ENCODE assay signal across 8 cellular contexts in the genomic region with DNA sequence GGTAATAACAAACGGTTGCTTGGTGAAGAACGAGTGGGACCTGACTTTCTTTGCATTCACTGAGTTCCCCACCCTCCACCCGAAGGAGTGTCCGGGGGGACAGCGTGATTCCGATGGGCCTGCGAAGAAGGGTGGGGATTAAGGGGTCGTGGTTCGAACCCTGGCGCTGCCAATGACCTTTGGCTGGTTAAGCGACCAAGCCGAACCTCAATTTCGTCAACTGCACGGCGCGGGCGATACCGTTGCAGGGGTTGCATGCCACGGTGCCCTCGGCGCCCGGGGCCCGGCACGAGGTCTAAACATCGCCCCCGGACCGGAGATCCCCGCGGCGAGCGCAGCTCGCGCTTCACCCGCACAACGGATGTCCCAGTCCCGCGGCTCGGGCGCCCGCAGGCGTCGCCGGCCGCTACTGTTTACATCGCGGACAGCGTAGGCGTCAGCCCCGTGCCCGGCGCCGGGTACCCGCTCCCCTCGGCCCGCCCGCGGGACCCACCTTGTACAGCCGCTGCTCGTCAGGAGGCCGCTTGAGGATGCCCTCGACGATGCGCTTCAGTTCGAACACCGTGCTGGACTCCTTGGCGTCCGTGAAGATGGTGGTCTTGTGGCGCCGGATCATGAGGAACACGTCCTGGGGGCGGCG. TPM values are rescaled to one million over a fixed set of nuclear protein-coding genes. Genes with fewer than 3 reads are reported as not detected.
DNase-seq lines count a peak whose midpoint lies in the region; ATAC-seq and TF ChIP-seq lines count a peak whose summit lies in the region.

No MANE protein-coding gene starts in this region.

- H3K4me3 ChIP-seq in RWPE2 (ENCODE audit: severe bottlenecking): peak overlapping the region; percentile 94
- peak overlapping the region; percentile 78 for H3K4me3 ChIP-seq in mononuclear cell (ENCODE audit: low read length)
- peak overlapping the region; percentile 90 for H3K4me3 ChIP-seq in upper lobe of right lung

- H3K36me3 ChIP-seq in RWPE2 (ENCODE audit: low read depth) (peaks cover 44% of the 10 kb centered on the region), upper lobe of right lung (peaks cover 31% of the 10 kb centered on the region)

- peak overlapping the region; percentile 88 for H3K27ac ChIP-seq in RWPE2 (ENCODE audit: poor library complexity, severe bottlenecking)
- H3K27ac ChIP-seq in upper lobe of right lung: peak overlapping the region; percentile 78

- H3K27me3 ChIP-seq in RWPE2 (ENCODE audit: insufficient read depth, poor library complexity, severe bottlenecking): no peaks in the 10 kb centered on the region
- H3K27me3 ChIP-seq in mononuclear cell (ENCODE audit: insufficient read depth, low read length): no peaks in the 10 kb centered on the region
- no peaks in the 10 kb centered on the region for H3K27me3 ChIP-seq in upper lobe of right lung

- in situ Hi-C loops in G401 (cut with HindIII; ENCODE audit: low sequenced_read_pairs): no loop called here

- DNase-seq in NCI-H748 (lab: John Stamatoyannopoulos, UW; ENCODE audit: unreplicated experiment) (peak; percentile 54), NCI-H748 treated with DMSO at 0.1 percent for 48 hours (lab: John Stamatoyannopoulos, UW) (no peak), RWPE2 (ENCODE audit: low spot score) (peak; percentile 52), dermis blood vessel endothelial cell (peak; percentile 41), upper lobe of right lung (peak; percentile 77), G401 (ENCODE audit: low spot score) (no peak)

- intact Hi-C loops in upper lobe of right lung (cut with DNase I): no loop called here

- H3K4me1 ChIP-seq in RWPE2 (ENCODE audit: insufficient read depth, poor library complexity, severe bottlenecking): peaks cover 12% of the 10 kb centered on the region
- peaks cover 35% of the 10 kb centered on the region for H3K4me1 ChIP-seq in mononuclear cell (ENCODE audit: insufficient read depth, low read length)
- peaks cover 24% of the 10 kb centered on the region for H3K4me1 ChIP-seq in upper lobe of right lung

- no peaks in the 10 kb centered on the region for H3K9me3 ChIP-seq in RWPE2 (ENCODE audit: severe bottlenecking)
- H3K9me3 ChIP-seq in mononuclear cell (ENCODE audit: low read depth, low read length): no peaks in the 10 kb centered on the region
- no peaks in the 10 kb centered on the region for H3K9me3 ChIP-seq in upper lobe of right lung

- TF ChIP-seq CTCF in RWPE2 (IDR thresholded peaks at IDR 0.05; ENCODE audit: poor library complexity, severe bottlenecking) (no peak), upper lobe of right lung (IDR thresholded peaks at IDR 0.05) (no peak)

- ATAC-seq in HG02642 (IDR thresholded peaks at IDR 0.05; ENCODE audit: poor library complexity, unreplicated experiment) (peak; percentile 23), RWPE2 (ENCODE audit: low read depth) (no peak), upper lobe of right lung (peak; percentile 5)

RNA-seq across cellular contexts. Expression of gene ELOB, which starts 0.5 kb away (rescaled TPM):
- total RNA-seq in dermis blood vessel endothelial cell (132 and 314 TPM in 2 replicates), mononuclear cell (92.6 TPM), upper lobe of right lung (179 TPM)
- total RNA-seq in G401 (2014; rRNA removed; shearing (Covaris generic)): 178 and 250 TPM in 2 replicates

RNA-seq across cellular contexts. Expression of gene PRSS33, which starts 10.7 kb away (rescaled TPM):
- total RNA-seq in dermis blood vessel endothelial cell (not detected in 2 replicates), mononuclear cell (not detected), upper lobe of right lung (not detected)
- 0.07 and 10.6 TPM in 2 replicates for total RNA-seq in G401 (2014; rRNA removed; shearing (Covaris generic))

RNA-seq across cellular contexts. Expression of gene PRSS41, which starts 21.6 kb away (rescaled TPM):
- total RNA-seq in dermis blood vessel endothelial cell: not detected in 2 replicates
- total RNA-seq in mononuclear cell: not detected
- total RNA-seq in upper lobe of right lung: not detected
- not detected in 2 replicates for total RNA-seq in G401 (2014; rRNA removed; shearing (Covaris generic))

RNA-seq across cellular contexts. Expression of gene SRRM2, which starts 24.2 kb away (rescaled TPM):
- total RNA-seq in dermis blood vessel endothelial cell: 59.5 and 66.2 TPM in 2 replicates
- total RNA-seq in mononuclear cell: 195 TPM
- 660 TPM for total RNA-seq in upper lobe of right lung
- total RNA-seq in G401 (2014; rRNA removed; shearing (Covaris generic)): 23.0 and 44.7 TPM in 2 replicates

RNA-seq across cellular contexts. Expression of gene PRSS21, which starts 40.4 kb away (rescaled TPM):
- 1.0 and 2.1 TPM in 2 replicates for total RNA-seq in dermis blood vessel endothelial cell
- not detected for total RNA-seq in mononuclear cell
- 17.1 TPM for total RNA-seq in upper lobe of right lung
- total RNA-seq in G401 (2014; rRNA removed; shearing (Covaris generic)): not detected in 2 replicates

Comparison
In these comparisons a context has a peak if more than half of its experiments do, and no peak if none do; other contexts are left out.
1. DNase-seq: peak in NCI-H748 (single experiment), RWPE2 (single experiment), dermis blood vessel endothelial cell (single experiment) and upper lobe of right lung (single experiment); none in NCI-H748 treated with DMSO at 0.1 percent for 48 hours (single experiment) and G401 (single experiment).
2. Peak in every context shown above with its lines, with median percentiles within 50 percentile points of each other: H3K4me3 ChIP-seq.